8 cellular contexts compared by ENCODE assay signal in genomic region chr14:105861985-105862465, GRCh38.
DNase-seq lines count a peak whose midpoint lies in the region; ATAC-seq lines count a peak whose summit lies in the region.

No MANE protein-coding gene starts in this region.

- DNase-seq in stimulated activated CD4-positive, alpha-beta T cell treated with anti-CD3 and anti-CD28 coated beads, Interleukin-15, amount 100 ng/mL, for 24 hours = peak; percentile 49
- DNase-seq in stimulated activated CD4-positive, alpha-beta T cell treated with anti-CD3 and anti-CD28 coated beads, Interleukin-4, amount 100 ng/mL, for 1 hour = no peak
- DNase-seq in activated CD8-positive, alpha-beta memory T cell treated with anti-CD3 and anti-CD28 coated beads, Interleukin-2, amount 50 U/mL, for 48 hours = peak; percentile 53
- DNase-seq in ureter (ENCODE audit: low spot score) = peak; percentile 34
- no peak for DNase-seq in DMS53 treated with DMSO at 0.1 percent for 48 hours (lab: John Stamatoyannopoulos, UW; ENCODE audit: unreplicated experiment)
- DNase-seq in middle frontal gyrus (ENCODE audit: extremely low spot score, low spot score) = no peak

- ATAC-seq in HG03095 (IDR thresholded peaks at IDR 0.05; ENCODE audit: unreplicated experiment) = peak; percentile 50
- no peak for ATAC-seq in GM21528 (IDR thresholded peaks at IDR 0.05; ENCODE audit: low FRiP score, unreplicated experiment)

Comparison
In these comparisons a context has a peak if more than half of its experiments do, and no peak if none do; other contexts are left out.
1. DNase-seq: peak in stimulated activated CD4-positive, alpha-beta T cell treated with anti-CD3 and anti-CD28 coated beads, Interleukin-15, amount 100 ng/mL, for 24 hours (single experiment), activated CD8-positive, alpha-beta memory T cell treated with anti-CD3 and anti-CD28 coated beads, Interleukin-2, amount 50 U/mL, for 48 hours (single experiment) and ureter (single experiment); none in stimulated activated CD4-positive, alpha-beta T cell treated with anti-CD3 and anti-CD28 coated beads, Interleukin-4, amount 100 ng/mL, for 1 hour (single experiment), DMS53 treated with DMSO at 0.1 percent for 48 hours (single experiment) and middle frontal gyrus (single experiment).